Comparison of ENCODE assay signal across 25 cellular contexts in genomic region chr18:7662866-7663265, GRCh38.
"Had no signal": no experiment of that assay in that cellular context is flagged by ENCODE, and none has a peak within 500 bp of the region (broad histone marks: within the 10 kb centered on the region; RNA-seq: fewer than 3 reads in every experiment).

No MANE protein-coding gene starts in this region.

- H3K27me3 Mint-ChIP-seq: activated CD8-positive, alpha-beta T cell treated with anti-CD3 and anti-CD28 coated beads for 36 hours; activated naive CD4-positive, alpha-beta T cell treated with anti-CD3 and anti-CD28 coated beads, Interleukin-2, amount 10 ng/mL, durations not matched to agents 7 days and 5 days; activated naive CD8-positive, alpha-beta T cell treated with anti-CD3 and anti-CD28 coated beads for 36 hours had no signal

- H3K27me3 ChIP-seq: adrenal gland, MG63, Peyer's patch had no signal

- H3K4me3 ChIP-seq: adrenal gland, MG63, Peyer's patch had no signal

- H3K27ac Mint-ChIP-seq: activated CD8-positive, alpha-beta T cell treated with anti-CD3 and anti-CD28 coated beads for 36 hours; activated naive CD4-positive, alpha-beta T cell treated with anti-CD3 and anti-CD28 coated beads, Interleukin-2, amount 10 ng/mL, durations not matched to agents 7 days and 5 days; activated naive CD8-positive, alpha-beta T cell treated with anti-CD3 and anti-CD28 coated beads for 36 hours; activated T-cell treated with anti-CD3 and anti-CD28 coated beads, Interleukin-2, amount 50 U/mL, for 72 hours; activated T-helper 2 cell treated with anti-CD3 and anti-CD28 coated beads, Interferon-gamma antibody, Interleukin-2, Interleukin-4, amounts not matched to agents 10 μg/mL and 5 μg/mL and 100 μg/mL, durations not matched to agents 14 hours and 24 hours and 36 hours; T-helper 1 cell treated with Interleukin-12 subunit alpha and Interleukin-12 subunit beta and Interleukin-4 antibody, amounts not matched to agents 30 μg/mL and 1 μg/mL, for 36 hours had no signal

- H3K36me3 ChIP-seq: adrenal gland, MG63, Peyer's patch had no signal

- ATAC-seq: activated CD4-positive, CD25-positive, alpha-beta regulatory T cell treated with anti-CD3 and anti-CD28 coated beads, Interleukin-2, amount 50 U/mL, for 24 hours; activated CD8-positive, alpha-beta T cell treated with anti-CD3 and anti-CD28 coated beads for 36 hours; activated T-cell treated with anti-CD3 and anti-CD28 coated beads, Interleukin-2, amount 50 U/mL, for 72 hours had no signal

- H3K4me3 Mint-ChIP-seq: activated CD8-positive, alpha-beta T cell treated with anti-CD3 and anti-CD28 coated beads for 36 hours; activated naive CD4-positive, alpha-beta T cell treated with anti-CD3 and anti-CD28 coated beads, Interleukin-2, amount 10 ng/mL, durations not matched to agents 7 days and 5 days; activated naive CD8-positive, alpha-beta T cell treated with anti-CD3 and anti-CD28 coated beads for 36 hours; activated T-cell treated with anti-CD3 and anti-CD28 coated beads, Interleukin-2, amount 50 U/mL, for 72 hours; T-helper 1 cell treated with Interleukin-12 subunit alpha and Interleukin-12 subunit beta and Interleukin-4 antibody, amounts not matched to agents 30 μg/mL and 1 μg/mL, for 36 hours had no signal

- H3K36me3 Mint-ChIP-seq: activated naive CD4-positive, alpha-beta T cell treated with anti-CD3 and anti-CD28 coated beads, Interleukin-2, amount 10 ng/mL, durations not matched to agents 7 days and 5 days; activated naive CD8-positive, alpha-beta T cell treated with anti-CD3 and anti-CD28 coated beads for 36 hours had no signal

- H3K9me3 ChIP-seq: adrenal gland, MG63, Peyer's patch had no signal

- DNase-seq: activated CD4-positive, alpha-beta T cell treated with anti-CD3 and anti-CD28 coated beads for 4 hours; activated CD8-positive, alpha-beta memory T cell treated with anti-CD3 and anti-CD28 coated beads, Interleukin-2, amount 50 U/mL, for 4 hours; activated CD8-positive, alpha-beta T cell treated with anti-CD3 and anti-CD28 coated beads for 36 hours; activated gamma-delta T cell treated with Interleukin-2 at 50 U/mL for 16 hours; activated naive CD4-positive, alpha-beta T cell treated with anti-CD3 and anti-CD28 coated beads, Interleukin-2, amount 10 ng/mL, durations not matched to agents 7 days and 5 days; activated naive CD8-positive, alpha-beta T cell treated with anti-CD3 and anti-CD28 coated beads for 36 hours; activated T-cell treated with anti-CD3 and anti-CD28 coated beads, Interleukin-2, amount 50 U/mL, for 72 hours; adrenal gland; anterior cingulate cortex; MG63; MV-4-11; NCI-H1092 treated with DMSO at 0.1 percent for 48 hours; NCI-H1417 treated with DMSO at 0.1 percent for 48 hours; NCI-H1694 treated with DMSO at 0.1 percent for 48 hours; NCI-H2029 treated with DMSO at 0.1 percent for 48 hours; NCI-H345; NCI-H510A; NCI-H526 treated with DMSO at 0.1 percent for 48 hours; NK-92 treated with Interleukin-12 subunit alpha and Interleukin-12 subunit beta, amount 100 ng/mL, for 24 hours; Peyer's patch; SHP77 treated with DMSO at 0.1 percent for 48 hours had no signal

- H3K9me3 Mint-ChIP-seq: activated CD8-positive, alpha-beta T cell treated with anti-CD3 and anti-CD28 coated beads for 36 hours; activated naive CD8-positive, alpha-beta T cell treated with anti-CD3 and anti-CD28 coated beads for 36 hours; activated T-cell treated with anti-CD3 and anti-CD28 coated beads, Interleukin-2, amount 50 U/mL, for 72 hours; activated T-helper 2 cell treated with anti-CD3 and anti-CD28 coated beads, Interferon-gamma antibody, Interleukin-2, Interleukin-4, amounts not matched to agents 10 μg/mL and 5 μg/mL and 100 μg/mL, durations not matched to agents 14 hours and 24 hours and 36 hours; T-helper 1 cell treated with Interleukin-12 subunit alpha and Interleukin-12 subunit beta and Interleukin-4 antibody, amounts not matched to agents 30 μg/mL and 1 μg/mL, for 36 hours had no signal

- H3K4me1 ChIP-seq: adrenal gland, Peyer's patch had no signal

- H3K4me1 Mint-ChIP-seq: activated naive CD4-positive, alpha-beta T cell treated with anti-CD3 and anti-CD28 coated beads, Interleukin-2, amount 10 ng/mL, durations not matched to agents 7 days and 5 days; activated naive CD8-positive, alpha-beta T cell treated with anti-CD3 and anti-CD28 coated beads for 36 hours had no signal

- H3K27ac ChIP-seq: adrenal gland, Peyer's patch, RWPE1 had no signal
